In genomic region chr1:202957733-202958543, GRCh38 we compare ENCODE assay signal across 7 cellular contexts. TPM values are rescaled to one million over a fixed set of nuclear protein-coding genes. Genes with fewer than 3 reads are reported as not detected.
DNase-seq lines count a peak whose midpoint lies in the region; ATAC-seq, FAIRE-seq and TF ChIP-seq lines count a peak whose summit lies in the region.

A gene with protein sequence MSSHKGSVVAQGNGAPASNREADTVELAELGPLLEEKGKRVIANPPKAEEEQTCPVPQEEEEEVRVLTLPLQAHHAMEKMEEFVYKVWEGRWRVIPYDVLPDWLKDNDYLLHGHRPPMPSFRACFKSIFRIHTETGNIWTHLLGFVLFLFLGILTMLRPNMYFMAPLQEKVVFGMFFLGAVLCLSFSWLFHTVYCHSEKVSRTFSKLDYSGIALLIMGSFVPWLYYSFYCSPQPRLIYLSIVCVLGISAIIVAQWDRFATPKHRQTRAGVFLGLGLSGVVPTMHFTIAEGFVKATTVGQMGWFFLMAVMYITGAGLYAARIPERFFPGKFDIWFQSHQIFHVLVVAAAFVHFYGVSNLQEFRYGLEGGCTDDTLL (minus strand): TSS chr1:202958312. CDS start chr1:202951070, 7,242 bp downstream.

- peaks cover 17% of the 10 kb centered on the region for H3K4me1 ChIP-seq in hepatocyte (ENCODE audit: insufficient read depth)

- peak within 1 kb of the TSS; percentile 97 for H3K4me3 ChIP-seq in hepatocyte
- H3K4me3 ChIP-seq in retinal pigment epithelial cell (ENCODE audit: low read length): peak within 1 kb of the TSS; percentile 87

- H3K36me3 ChIP-seq in hepatocyte (replicated peaks; ENCODE audit: insufficient read depth, low read depth): no peaks in the 10 kb centered on the region

- peak; percentile 81 for FAIRE-seq in GM18507 (lab: Jason Lieb, UNC)

- H3K27ac ChIP-seq in hepatocyte: peak within 1 kb of the TSS; percentile 98

- H3K9me3 ChIP-seq in hepatocyte (ENCODE audit: low read depth): no peaks in the 10 kb centered on the region

- H3K79me2 ChIP-seq in hepatocyte: peaks cover 50% of the 10 kb centered on the region

- no peaks in the 10 kb centered on the region for H3K9me2 ChIP-seq in hepatocyte (replicated peaks; ENCODE audit: insufficient read depth)

- TF ChIP-seq CTCF in hepatocyte (IDR thresholded peaks at IDR 0.05; ENCODE audit: poor library complexity): no peak
- no peak for TF ChIP-seq CTCF in retinal pigment epithelial cell (conservative IDR thresholded peaks at IDR 0.05; ENCODE audit: low read depth, low read length)

- H3K4me2 ChIP-seq in hepatocyte: peak within 1 kb of the TSS; percentile 99

- no peaks in the 10 kb centered on the region for H3K27me3 ChIP-seq in hepatocyte

- H4K20me1 ChIP-seq in hepatocyte (ENCODE audit: insufficient read depth, poor library complexity, severe bottlenecking): peaks cover 40% of the 10 kb centered on the region

- H2AFZ ChIP-seq in hepatocyte: peak within 1 kb of the TSS; percentile 86

- DNase-seq in GM18507 (ENCODE audit: extremely low spot score, insufficient read length, low read depth) (peak; percentile 96), NCI-H187 treated with DMSO at 0.1 percent for 48 hours (lab: John Stamatoyannopoulos, UW) (peak; percentile 48), T1000 (lab: John Stamatoyannopoulos, UW) (peak; percentile 70), astrocyte of the hippocampus (ENCODE audit: low read depth, low spot score) (peak; percentile 96), hepatocyte (ENCODE audit: low spot score) (peak; percentile 96), retinal pigment epithelial cell (ENCODE audit: low read depth) (peak; percentile 46)

- peak; percentile 98 for ATAC-seq in HG02943 (IDR thresholded peaks at IDR 0.05; ENCODE audit: low read depth, unreplicated experiment)

- 2% methylated on average over 52 of the region's 86 CpGs for WGBS in hepatocyte (ENCODE audit: low lambda C conversion rate, missing lambda C conversion rate)

RNA-seq across cellular contexts. Expression of the gene that starts here (rescaled TPM):
- total RNA-seq in hepatocyte: 75.7 and 103 TPM in 2 replicates
- 114 and 121 TPM in 2 replicates for polyA plus RNA-seq in hepatocyte

Comparison
In these comparisons a context has a peak if more than half of its experiments do, and no peak if none do; other contexts are left out.
1. Peak in every context shown above with its lines: DNase-seq, ATAC-seq, H3K4me3 ChIP-seq and H3K27ac ChIP-seq.
2. DNase-seq: peak in every context shown above with its lines; median percentile 96 in GM18507; 96 in astrocyte of the hippocampus; 96 in hepatocyte; 70 in T1000; 48 in NCI-H187 treated with DMSO at 0.1 percent for 48 hours; 46 in retinal pigment epithelial cell.